Comparison of ENCODE assay signal across 30 cellular contexts in the genomic region with DNA sequence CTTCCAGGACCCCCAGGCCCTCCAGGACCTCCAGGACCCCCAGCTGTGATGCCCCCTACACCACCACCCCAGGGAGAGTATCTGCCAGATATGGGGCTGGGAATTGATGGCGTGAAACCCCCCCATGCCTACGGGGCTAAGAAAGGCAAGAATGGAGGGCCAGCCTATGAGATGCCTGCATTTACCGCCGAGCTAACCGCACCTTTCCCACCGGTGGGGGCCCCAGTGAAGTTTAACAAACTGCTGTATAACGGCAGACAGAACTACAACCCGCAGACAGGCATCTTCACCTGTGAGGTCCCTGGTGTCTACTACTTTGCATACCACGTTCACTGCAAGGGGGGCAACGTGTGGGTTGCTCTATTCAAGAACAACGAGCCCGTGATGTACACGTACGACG.
"Had no signal": no experiment of that assay in that cellular context is flagged by ENCODE, and none has a peak within 500 bp of the region (broad histone marks: within the 10 kb centered on the region; RNA-seq: fewer than 3 reads in every experiment).

No MANE protein-coding gene starts in this region.

- DNase-seq: activated CD4-positive, alpha-beta memory T cell treated with anti-CD3 and anti-CD28 coated beads for 36 hours; activated CD4-positive, alpha-beta T cell treated with anti-CD3 and anti-CD28 coated beads for 36 hours; activated CD4-positive, alpha-beta T cell treated with anti-CD3 and anti-CD28 coated beads, Interleukin-2, amount 10 ng/mL, durations not matched to agents 24 days and 14 days; activated CD4-positive, CD25-positive, alpha-beta regulatory T cell; activated CD4-positive, CD25-positive, alpha-beta regulatory T cell treated with anti-CD3 and anti-CD28 coated beads, Interleukin-2, amount 50 U/mL, for 72 hours; activated CD8-positive, alpha-beta memory T cell treated with anti-CD3 and anti-CD28 coated beads, Interleukin-2, amount 10 ng/mL, durations not matched to agents 7 days and 5 days; activated CD8-positive, alpha-beta memory T cell treated with anti-CD3 and anti-CD28 coated beads, Interleukin-2, amount 50 U/mL, for 4 hours; activated CD8-positive, alpha-beta T cell treated with anti-CD3 and anti-CD28 coated beads, Interleukin-2, amount 10 ng/mL, durations not matched to agents 7 days and 5 days; activated gamma-delta T cell; activated naive CD4-positive, alpha-beta T cell; activated naive CD4-positive, alpha-beta T cell treated with anti-CD3 and anti-CD28 coated beads, Interleukin-2, amount 10 ng/mL, durations not matched to agents 7 days and 5 days; activated naive CD8-positive, alpha-beta T cell treated with anti-CD3 and anti-CD28 coated beads, Interleukin-2, amount 10 ng/mL, durations not matched to agents 7 days and 5 days; activated T-cell treated with anti-CD3 and anti-CD28 coated beads, Interleukin-2, amount 50 U/mL, for 1 hour; activated T-cell treated with anti-CD3 and anti-CD28 coated beads, Interleukin-2, amount 50 U/mL, for 48 hours; central memory CD4-positive, alpha-beta T cell; cerebellar nuclear complex; dorsolateral prefrontal cortex; effector memory CD4-positive, alpha-beta T cell; endodermal cell; foreskin fibroblast; head of caudate nucleus; T-helper 2 cell had no signal

- H3K4me3 Mint-ChIP-seq: activated CD4-positive, alpha-beta memory T cell treated with anti-CD3 and anti-CD28 coated beads for 36 hours; activated CD4-positive, alpha-beta T cell treated with anti-CD3 and anti-CD28 coated beads for 36 hours; activated CD4-positive, alpha-beta T cell treated with anti-CD3 and anti-CD28 coated beads, Interleukin-2, amount 10 ng/mL, durations not matched to agents 24 days and 14 days; activated CD8-positive, alpha-beta memory T cell treated with anti-CD3 and anti-CD28 coated beads, Interleukin-2, amount 10 ng/mL, durations not matched to agents 7 days and 5 days; activated CD8-positive, alpha-beta T cell treated with anti-CD3 and anti-CD28 coated beads, Interleukin-2, amount 10 ng/mL, durations not matched to agents 7 days and 5 days; activated naive CD4-positive, alpha-beta T cell treated with anti-CD3 and anti-CD28 coated beads, Interleukin-2, amount 10 ng/mL, durations not matched to agents 7 days and 5 days; activated naive CD8-positive, alpha-beta T cell treated with anti-CD3 and anti-CD28 coated beads, Interleukin-2, amount 10 ng/mL, durations not matched to agents 7 days and 5 days; brain; dendritic cell treated with granulocyte-macrophage colony-stimulating factor and Interleukin-4, amounts not matched to agents 40 ng/mL and 50 ng/mL, for 4 days; endodermal cell had no signal

- H3K4me1 ChIP-seq: ascending aorta, breast epithelium had no signal

- H3K4me3 ChIP-seq: ascending aorta, breast epithelium, cardiac muscle cell, coronary artery, dorsolateral prefrontal cortex had no signal

- ATAC-seq: activated CD4-positive, alpha-beta T cell treated with anti-CD3 and anti-CD28 coated beads for 36 hours; activated CD8-positive, alpha-beta memory T cell treated with anti-CD3 and anti-CD28 coated beads, Interleukin-2, amount 10 ng/mL, durations not matched to agents 7 days and 5 days; activated CD8-positive, alpha-beta T cell treated with anti-CD3 and anti-CD28 coated beads, Interleukin-2, amount 10 ng/mL, durations not matched to agents 7 days and 5 days; activated naive CD4-positive, alpha-beta T cell treated with anti-CD3 and anti-CD28 coated beads, Interleukin-2, amount 50 U/mL, for 72 hours; esophagus mucosa had no signal

- H3K27ac Mint-ChIP-seq: activated CD4-positive, alpha-beta memory T cell treated with anti-CD3 and anti-CD28 coated beads for 36 hours; activated CD4-positive, alpha-beta T cell treated with anti-CD3 and anti-CD28 coated beads for 36 hours; activated CD4-positive, alpha-beta T cell treated with anti-CD3 and anti-CD28 coated beads, Interleukin-2, amount 10 ng/mL, durations not matched to agents 24 days and 14 days; activated CD8-positive, alpha-beta memory T cell treated with anti-CD3 and anti-CD28 coated beads, Interleukin-2, amount 10 ng/mL, durations not matched to agents 7 days and 5 days; activated CD8-positive, alpha-beta T cell treated with anti-CD3 and anti-CD28 coated beads, Interleukin-2, amount 10 ng/mL, durations not matched to agents 7 days and 5 days; activated naive CD4-positive, alpha-beta T cell treated with anti-CD3 and anti-CD28 coated beads, Interleukin-2, amount 10 ng/mL, durations not matched to agents 7 days and 5 days; activated naive CD4-positive, alpha-beta T cell treated with anti-CD3 and anti-CD28 coated beads, Interleukin-2, amount 50 U/mL, for 72 hours; activated naive CD8-positive, alpha-beta T cell treated with anti-CD3 and anti-CD28 coated beads, Interleukin-2, amount 10 ng/mL, durations not matched to agents 7 days and 5 days; brain; dendritic cell treated with granulocyte-macrophage colony-stimulating factor and Interleukin-4, amounts not matched to agents 40 ng/mL and 50 ng/mL, for 4 days; endodermal cell had no signal

- H3K27ac ChIP-seq: ascending aorta, breast epithelium, cardiac muscle cell, coronary artery, dorsolateral prefrontal cortex had no signal

- H3K36me3 ChIP-seq: breast epithelium, cardiac muscle cell had no signal

- H3K9me3 Mint-ChIP-seq: activated CD4-positive, alpha-beta memory T cell treated with anti-CD3 and anti-CD28 coated beads for 36 hours; activated CD4-positive, alpha-beta T cell treated with anti-CD3 and anti-CD28 coated beads, Interleukin-2, amount 10 ng/mL, durations not matched to agents 24 days and 14 days; activated naive CD4-positive, alpha-beta T cell treated with anti-CD3 and anti-CD28 coated beads, Interleukin-2, amount 10 ng/mL, durations not matched to agents 7 days and 5 days; activated naive CD4-positive, alpha-beta T cell treated with anti-CD3 and anti-CD28 coated beads, Interleukin-2, amount 50 U/mL, for 72 hours; activated naive CD8-positive, alpha-beta T cell treated with anti-CD3 and anti-CD28 coated beads, Interleukin-2, amount 10 ng/mL, durations not matched to agents 7 days and 5 days; brain; dendritic cell treated with granulocyte-macrophage colony-stimulating factor and Interleukin-4, amounts not matched to agents 40 ng/mL and 50 ng/mL, for 4 days; endodermal cell had no signal

- H3K4me1 Mint-ChIP-seq: activated CD4-positive, alpha-beta T cell treated with anti-CD3 and anti-CD28 coated beads for 36 hours; activated CD4-positive, alpha-beta T cell treated with anti-CD3 and anti-CD28 coated beads, Interleukin-2, amount 10 ng/mL, durations not matched to agents 24 days and 14 days; activated CD8-positive, alpha-beta memory T cell treated with anti-CD3 and anti-CD28 coated beads, Interleukin-2, amount 10 ng/mL, durations not matched to agents 7 days and 5 days; activated naive CD4-positive, alpha-beta T cell treated with anti-CD3 and anti-CD28 coated beads, Interleukin-2, amount 10 ng/mL, durations not matched to agents 7 days and 5 days; activated naive CD8-positive, alpha-beta T cell treated with anti-CD3 and anti-CD28 coated beads, Interleukin-2, amount 10 ng/mL, durations not matched to agents 7 days and 5 days; brain; endodermal cell had no signal

- H3K27me3 Mint-ChIP-seq: activated CD4-positive, alpha-beta memory T cell treated with anti-CD3 and anti-CD28 coated beads for 36 hours; dendritic cell treated with granulocyte-macrophage colony-stimulating factor and Interleukin-4, amounts not matched to agents 40 ng/mL and 50 ng/mL, for 4 days had no signal

- H3K27me3 ChIP-seq: ascending aorta, breast epithelium, cardiac muscle cell had no signal

- H3K36me3 Mint-ChIP-seq: activated CD4-positive, alpha-beta memory T cell treated with anti-CD3 and anti-CD28 coated beads for 36 hours; activated CD8-positive, alpha-beta memory T cell treated with anti-CD3 and anti-CD28 coated beads, Interleukin-2, amount 10 ng/mL, durations not matched to agents 7 days and 5 days; activated naive CD4-positive, alpha-beta T cell treated with anti-CD3 and anti-CD28 coated beads, Interleukin-2, amount 10 ng/mL, durations not matched to agents 7 days and 5 days; activated naive CD4-positive, alpha-beta T cell treated with anti-CD3 and anti-CD28 coated beads, Interleukin-2, amount 50 U/mL, for 72 hours; activated naive CD8-positive, alpha-beta T cell treated with anti-CD3 and anti-CD28 coated beads, Interleukin-2, amount 10 ng/mL, durations not matched to agents 7 days and 5 days; brain had no signal

- H3K9me3 ChIP-seq: ascending aorta, breast epithelium had no signal
